ENCODE assay signal across 21 cellular contexts in genomic region chr9:95368377-95369160, GRCh38. TPM values are rescaled to one million over a fixed set of nuclear protein-coding genes. Genes with fewer than 3 reads are reported as not detected.
DNase-seq lines count a peak whose midpoint lies in the region; ATAC-seq and TF ChIP-seq lines count a peak whose summit lies in the region.
"Had no signal": no experiment of that assay in that cellular context is flagged by ENCODE, and none has a peak within 500 bp of the region (broad histone marks: within the 10 kb centered on the region; RNA-seq: fewer than 3 reads in every experiment).

No MANE protein-coding gene starts in this region.

- H3K9me3 Mint-ChIP-seq in GM23338 (peaks cover 5% of the 10 kb centered on the region; the same call in 2 of the 3 replicates), WTC11 (peaks cover 13% of the 10 kb centered on the region), HFFc6 (no peaks in the 10 kb centered on the region)
- H3K9me3 Mint-ChIP-seq: CD4-positive, alpha-beta T cell had no signal

- no peak overlapping the region for H3K27ac ChIP-seq in GM23338 (ENCODE audit: low read depth)
- H3K27ac ChIP-seq in mesenchymal stem cell (ENCODE audit: low read length, poor library complexity, severe bottlenecking) = no peak overlapping the region
- no peak overlapping the region for H3K27ac ChIP-seq in neuronal stem cell (replicated peaks; ENCODE audit: low read length)
- no peak overlapping the region for H3K27ac ChIP-seq in RWPE1
- H3K27ac ChIP-seq: 22Rv1; BLaER1 treated with 17β-estradiol and CSF1 and Interleukin-3, amounts not matched to agents 10 nM and 100 nM had no signal

- H2AK5ac ChIP-seq in mesenchymal stem cell (ENCODE audit: low read length, severe bottlenecking) (no peak overlapping the region), neuronal stem cell (ENCODE audit: low read depth, low read length) (peak overlapping the region; percentile 72)

- no peak overlapping the region for H3K4me3 Mint-ChIP-seq in GM23338
- no peak overlapping the region for H3K4me3 Mint-ChIP-seq in WTC11
- no peak overlapping the region for H3K4me3 Mint-ChIP-seq in HFFc6
- H3K4me3 Mint-ChIP-seq: B cell; CD4-positive, alpha-beta T cell; CD8-positive, alpha-beta memory T cell; H9 had no signal

- peaks cover 3% of the 10 kb centered on the region for H3K27me3 Mint-ChIP-seq in GM23338 (ENCODE audit: insufficient read depth, low read depth, poor library complexity)
- peaks cover 3% of the 10 kb centered on the region; the same call in 1 of the 2 replicates for H3K27me3 Mint-ChIP-seq in WTC11 (ENCODE audit: low read depth)
- peaks cover 17% of the 10 kb centered on the region for H3K27me3 Mint-ChIP-seq in HFFc6 (ENCODE audit: insufficient read depth)

- H2BK120ac ChIP-seq in mesenchymal stem cell (ENCODE audit: low read depth, low read length) (no peak overlapping the region), neuronal stem cell (ENCODE audit: low read depth, low read length) (no peak overlapping the region)

- H2BK12ac ChIP-seq in mesenchymal stem cell (ENCODE audit: low read length in 2 of 2) (peak overlapping the region in 1 of 2 experiments; percentile 84), neuronal stem cell (ENCODE audit: low read length) (no peak overlapping the region)

- ATAC-seq in GM23338 = peak; percentile 47
- ATAC-seq in WTC11 = peak; percentile 58
- ATAC-seq in GM18909 (IDR thresholded peaks at IDR 0.05; ENCODE audit: poor library complexity, unreplicated experiment) = no peak
- ATAC-seq: GM12878, HCT116 had no signal

- no peak overlapping the region for H3K4me2 ChIP-seq in GM23338
- H3K4me2 ChIP-seq in mesenchymal stem cell (ENCODE audit: low read length, poor library complexity, severe bottlenecking) = no peak overlapping the region
- no peak overlapping the region for H3K4me2 ChIP-seq in neuronal stem cell (ENCODE audit: insufficient read depth, low read length, poor library complexity, severe bottlenecking)
- H3K4me2 ChIP-seq: BLaER1 treated with 17β-estradiol and CSF1 and Interleukin-3, amounts not matched to agents 10 nM and 100 nM had no signal

- no peak overlapping the region for H2BK5ac ChIP-seq in mesenchymal stem cell (ENCODE audit: low read depth, low read length, poor library complexity, severe bottlenecking)
- H2BK5ac ChIP-seq in neuronal stem cell (ENCODE audit: low read length) = no peak overlapping the region

- H4K20me1 ChIP-seq in GM23338 (replicated peaks; ENCODE audit: insufficient read depth) = no peaks in the 10 kb centered on the region
- H4K20me1 ChIP-seq: BLaER1 treated with 17β-estradiol and CSF1 and Interleukin-3, amounts not matched to agents 10 nM and 100 nM had no signal

- peaks cover 5% of the 10 kb centered on the region; the same call in 2 of the 3 replicates for H3K36me3 Mint-ChIP-seq in GM23338 (ENCODE audit: low read depth)
- H3K36me3 Mint-ChIP-seq in WTC11 = peaks cover 8% of the 10 kb centered on the region
- no peaks in the 10 kb centered on the region for H3K36me3 Mint-ChIP-seq in HFFc6 (ENCODE audit: low read depth)
- H3K36me3 Mint-ChIP-seq: CD14-positive monocyte; CD8-positive, alpha-beta memory T cell had no signal

- no peaks in the 10 kb centered on the region for H3F3A ChIP-seq in GM23338 (replicated peaks; ENCODE audit: low read depth)

- no peaks in the 10 kb centered on the region for H3K9me2 ChIP-seq in GM23338 (ENCODE audit: insufficient read depth)

- no peak overlapping the region for H3K27ac Mint-ChIP-seq in GM23338
- H3K27ac Mint-ChIP-seq in WTC11 = no peak overlapping the region
- H3K27ac Mint-ChIP-seq in HFFc6 = no peak overlapping the region
- H3K27ac Mint-ChIP-seq: B cell; CD14-positive monocyte; CD4-positive, alpha-beta T cell; CD8-positive, alpha-beta memory T cell had no signal

- CTCF ChIA-PET in WTC11 (lab: Charles Lee) (interaction anchor here (0.6 kb wide), 1 partner anchor 27 kb away, joined by 3 read pairs; no protein-coding TSS in a partner anchor), RWPE1 (lab: Yijun Ruan, JAX) (interaction anchor here (0.5 to 0.6 kb wide), 2 partner anchors 9 to 31 kb away, joined by 3 to 4 read pairs; no protein-coding TSS in a partner anchor)

- peaks cover 24% of the 10 kb centered on the region for H3K4me1 Mint-ChIP-seq in GM23338
- H3K4me1 Mint-ChIP-seq in WTC11 = peaks cover 31% of the 10 kb centered on the region
- H3K4me1 Mint-ChIP-seq in HFFc6 (ENCODE audit: low read depth) = peaks cover 1% of the 10 kb centered on the region; the same call in 1 of the 2 replicates
- H3K4me1 Mint-ChIP-seq: B cell; CD14-positive monocyte; CD8-positive, alpha-beta memory T cell had no signal

- H3K14ac ChIP-seq in mesenchymal stem cell (ENCODE audit: low read length in 2 of 2) = peak overlapping the region in 1 of 2 experiments; percentile 88
- peak overlapping the region; percentile 21 for H3K14ac ChIP-seq in neuronal stem cell (ENCODE audit: low read length)

- H3K4ac ChIP-seq in mesenchymal stem cell (ENCODE audit: low read depth in 1 of 2, low read length in 2 of 2) (no peak overlapping the region), neuronal stem cell (ENCODE audit: low read length) (no peak overlapping the region)

- POLR2A ChIA-PET in WTC11 (lab: Charles Lee) = no interaction called here
- POLR2A ChIA-PET in RWPE1 (lab: Yijun Ruan, JAX; ENCODE audit: low non-redundant PET) = no interaction called here

- H2AFZ ChIP-seq in GM23338 (peak overlapping the region; percentile 38), mesenchymal stem cell (ENCODE audit: low read depth, low read length) (peak overlapping the region; percentile 2), neuronal stem cell (ENCODE audit: low read length) (no peak overlapping the region)

- WGBS in mesenchymal stem cell = 93% methylated on average over 19 of the region's 19 CpGs
- no CpG with 5 or more reads among the region's 19 CpGs for WGBS in neuronal stem cell (ENCODE audit: extremely low coverage in 2 of 2, insufficient read length in 2 of 2, insufficient replicate concordance in 1 of 2), 2 donors

- H2BK15ac ChIP-seq in mesenchymal stem cell (ENCODE audit: low read depth, poor library complexity, severe bottlenecking) = peak overlapping the region; percentile 94
- no peak overlapping the region for H2BK15ac ChIP-seq in neuronal stem cell (ENCODE audit: low read length)

- H3K79me1 ChIP-seq in mesenchymal stem cell (replicated peaks; ENCODE audit: low read length, poor library complexity, severe bottlenecking) = no peaks in the 10 kb centered on the region
- no peaks in the 10 kb centered on the region for H3K79me1 ChIP-seq in neuronal stem cell (ENCODE audit: low read depth, low read length)

- no peak overlapping the region for H3K9ac ChIP-seq in mesenchymal stem cell (ENCODE audit: low read length)
- H3K9ac ChIP-seq in neuronal stem cell (ENCODE audit: low read depth, low read length, poor library complexity) = no peak overlapping the region
- H3K9ac ChIP-seq: BLaER1 treated with 17β-estradiol and CSF1 and Interleukin-3, amounts not matched to agents 10 nM and 100 nM had no signal

- peak; percentile 19 for DNase-seq in GM23338 (ENCODE audit: low spot score)
- DNase-seq in WTC11 (ENCODE audit: low spot score) = no peak
- DNase-seq in mesenchymal stem cell = no peak
- no peak for DNase-seq in neuronal stem cell (ENCODE audit: low spot score)
- DNase-seq in NCI-H1436 treated with DMSO at 0.1 percent for 48 hours (lab: John Stamatoyannopoulos, UW) = no peak
- no peak for DNase-seq in HFFc6
- DNase-seq in RWPE1 (ENCODE audit: low spot score) = no peak
- DNase-seq: CD4-positive, alpha-beta T cell; CD8-positive, alpha-beta memory T cell; DMS 273 treated with DMSO at 0.1 percent for 48 hours; DMS79; EL; GDM1; H9 had no signal

- H3K4me3 ChIP-seq in GM23338 (no peak overlapping the region), mesenchymal stem cell (ENCODE audit: insufficient read depth in 1 of 2, low read depth in 1 of 2, low read length in 2 of 2) (no peak overlapping the region), neuronal stem cell (ENCODE audit: low read length in 2 of 2) (no peak overlapping the region)
- H3K4me3 ChIP-seq: BLaER1 treated with 17β-estradiol and CSF1 and Interleukin-3, amounts not matched to agents 10 nM and 100 nM; GM12878 had no signal

- H3K4me1 ChIP-seq in GM23338 (ENCODE audit: insufficient read depth) (0 out of 2 replicates have a peak, but pooled peaks cover 6% of the 10 kb centered on the region), mesenchymal stem cell (ENCODE audit: control insufficient read depth, insufficient read depth, low read depth, low read length) (peaks cover 2% of the 10 kb centered on the region), neuronal stem cell (ENCODE audit: control insufficient read depth in 2 of 2, insufficient read depth in 1 of 2, low read depth in 1 of 2, low read length in 2 of 2) (peaks cover 5 to 8% of the 10 kb centered on the region in 2 donors)

- H4K91ac ChIP-seq in mesenchymal stem cell (ENCODE audit: low read length) (peak overlapping the region; percentile 82), neuronal stem cell (ENCODE audit: low read depth, low read length, poor library complexity) (no peak overlapping the region)

- H4K8ac ChIP-seq in mesenchymal stem cell (ENCODE audit: low read length) (no peak overlapping the region), neuronal stem cell (ENCODE audit: low read depth, low read length) (no peak overlapping the region)

- H3K79me2 ChIP-seq in GM23338 (replicated peaks; ENCODE audit: insufficient read depth) = no peaks in the 10 kb centered on the region

- H3K23ac ChIP-seq in mesenchymal stem cell (ENCODE audit: low read length in 2 of 2) (no peak overlapping the region), neuronal stem cell (ENCODE audit: low read depth, low read length, poor library complexity) (no peak overlapping the region)

- H3K36me3 ChIP-seq in GM23338 (ENCODE audit: insufficient read depth) (no peaks in the 10 kb centered on the region), mesenchymal stem cell (ENCODE audit: control insufficient read depth in 1 of 2, insufficient read depth in 2 of 2, low read depth in 1 of 2, low read length in 2 of 2) (no peaks in the 10 kb centered on the region), neuronal stem cell (replicated peaks in 1 of 2; ENCODE audit: control insufficient read depth in 2 of 2, insufficient read depth in 2 of 2, low read length in 2 of 2) (no peaks in the 10 kb centered on the region)
- H3K36me3 ChIP-seq: BLaER1 treated with 17β-estradiol and CSF1 and Interleukin-3, amounts not matched to agents 10 nM and 100 nM had no signal

- no peaks in the 10 kb centered on the region for H3K9me3 ChIP-seq in mesenchymal stem cell (ENCODE audit: control insufficient read depth, low read length)
- H3K9me3 ChIP-seq in neuronal stem cell (replicated peaks in 1 of 2; ENCODE audit: control insufficient read depth in 2 of 2, insufficient read depth in 1 of 2, low read depth in 1 of 2, low read length in 2 of 2) = peaks cover 0 to 2% of the 10 kb centered on the region in 2 donors
- H3K9me3 ChIP-seq: BLaER1 treated with 17β-estradiol and CSF1 and Interleukin-3, amounts not matched to agents 10 nM and 100 nM had no signal

- H3K27me3 ChIP-seq in GM23338 (ENCODE audit: insufficient read depth) = no peaks in the 10 kb centered on the region
- H3K27me3 ChIP-seq in mesenchymal stem cell (ENCODE audit: control insufficient read depth in 1 of 2, insufficient read depth in 1 of 2, low read length in 2 of 2) = peaks cover 0 to 10% of the 10 kb centered on the region in 2 experiments
- no peaks in the 10 kb centered on the region for H3K27me3 ChIP-seq in neuronal stem cell (ENCODE audit: control insufficient read depth in 3 of 3, insufficient read depth in 3 of 3, low read depth in 1 of 3, low read length in 3 of 3)
- H3K27me3 ChIP-seq: BLaER1 treated with 17β-estradiol and CSF1 and Interleukin-3, amounts not matched to agents 10 nM and 100 nM had no signal

- H3K18ac ChIP-seq in mesenchymal stem cell (ENCODE audit: low read depth in 1 of 2, low read length in 2 of 2) = peak overlapping the region in 1 of 2 experiments; percentile 49
- H3K18ac ChIP-seq in neuronal stem cell (ENCODE audit: low read length) = no peak overlapping the region

- TF ChIP-seq CTCF in GM23338 (conservative IDR thresholded peaks at IDR 0.05; ENCODE audit: low read depth in 2 of 2) (no peak), WTC11 (IDR thresholded peaks at IDR 0.05) (no peak), HFFc6 (IDR thresholded peaks at IDR 0.05) (no peak), RWPE1 (conservative IDR thresholded peaks at IDR 0.05; ENCODE audit: low read depth) (no peak)

RNA-seq across cellular contexts. Expression of gene FANCC, which starts 51.1 kb away (rescaled TPM):
- 12.9 and 18.1 TPM in 2 replicates for total RNA-seq in GM23338 (2014; rRNA removed; shearing (Covaris generic))
- polyA plus RNA-seq in GM23338 (2016; fragmentation: Nextera tagmentation; extraction: Ambion mirVana) = 7.1 and 7.8 TPM in 2 replicates
- 10.9 to 14.3 TPM (median 12.9 TPM) in 3 replicates for total RNA-seq in WTC11 (2021)
- 4.8 TPM for polyA plus RNA-seq in mesenchymal stem cell (2013, experiment 1 of 2)
- 4.6 TPM for polyA plus RNA-seq in mesenchymal stem cell (2013, experiment 2 of 2)
- polyA plus RNA-seq in neuronal stem cell (2013, experiment 1 of 2) = 7.2 TPM
- polyA plus RNA-seq in neuronal stem cell (2013, experiment 2 of 2) = 7.0 TPM
- total RNA-seq in HFFc6 (2021; fragmentation: NEBNext Ultra II Directional; extraction: Animal tissue kit (Norgen Biotek cat#: 25700)) = 1 to 10 TPM; 4.7 to 7.1 (median 5.7) TPM
